ENCODE assay signal across 10 cellular contexts in genomic region chr1:52053862-52054261, GRCh38. TPM values are rescaled to one million over a fixed set of nuclear protein-coding genes. Genes with fewer than 3 reads are reported as not detected.
DNase-seq lines count a peak whose midpoint lies in the region; TF ChIP-seq lines count a peak whose summit lies in the region.
"Had no signal": no experiment of that assay in that cellular context is flagged by ENCODE, and none has a peak within 500 bp of the region (broad histone marks: within the 10 kb centered on the region; RNA-seq: fewer than 3 reads in every experiment).

No MANE protein-coding gene starts in this region.

- DNase-seq in AG10803 (ENCODE audit: low read depth) (no peak), HL-60 (ENCODE audit: low read depth in 1 of 2, low spot score in 1 of 2) (no peak), brain microvascular endothelial cell (no peak), GM10248 (ENCODE audit: extremely low spot score) (no peak), occipital lobe (lab: John Stamatoyannopoulos, UW) (no peak), hepatic stellate cell (ENCODE audit: low spot score) (no peak), activated gamma-delta T cell treated with Interleukin-2 at 50 U/mL for 16 hours (no peak)
- DNase-seq: activated effector memory CD4-positive, alpha-beta T cell treated with anti-CD3 and anti-CD28 coated beads, Interleukin-2, amount 50 U/mL, for 16 hours; NCI-H526 treated with DMSO at 0.1 percent for 48 hours had no signal

- H3K4me3 ChIP-seq in AG10803 (ENCODE audit: low read length) (peak overlapping the region; percentile 94), HL-60 (replicated peaks; ENCODE audit: insufficient read depth, low read length) (peak overlapping the region; percentile 87), brain microvascular endothelial cell (ENCODE audit: low read depth, low read length) (peak overlapping the region; percentile 89), muscle layer of duodenum (ENCODE audit: low read depth in 1 of 2, low read length in 2 of 2) (peak overlapping the region; percentile 81 to 94)

- POLR2A ChIA-PET in GM10248 (lab: Yijun Ruan, JAX) = no interaction called here

- H3K27ac ChIP-seq in HL-60 (replicated peaks) (no peak overlapping the region), brain microvascular endothelial cell (no peak overlapping the region), muscle layer of duodenum (ENCODE audit: low read length) (no peak overlapping the region)

- H3K27me3 ChIP-seq in HL-60 (ENCODE audit: insufficient read depth, poor library complexity, severe bottlenecking) = no peaks in the 10 kb centered on the region
- no peaks in the 10 kb centered on the region for H3K27me3 ChIP-seq in brain microvascular endothelial cell (replicated peaks)
- no peaks in the 10 kb centered on the region for H3K27me3 ChIP-seq in muscle layer of duodenum (ENCODE audit: low read depth, low read length)

- in situ Hi-C loops in brain microvascular endothelial cell (cut with HindIII; ENCODE audit: low pct_ligation_motif_present, low sequenced_read_pairs) = no loop called here

- H3K4me1 ChIP-seq in muscle layer of duodenum (ENCODE audit: control insufficient read depth in 1 of 2, insufficient read depth in 2 of 2, low read length in 2 of 2) = peaks cover 0 to 29% of the 10 kb centered on the region in 2 donors

- CTCF ChIA-PET in GM10248 (lab: Yijun Ruan, JAX) = interaction anchor here (0.9 to 2.0 kb wide), 2 partner anchors 12 to 17 kb away, joined by 3 to 4 read pairs; no protein-coding TSS in a partner anchor

- no peak for TF ChIP-seq CTCF in AG10803 (conservative IDR thresholded peaks at IDR 0.05; ENCODE audit: low read length)
- TF ChIP-seq CTCF in HL-60 (IDR thresholded peaks at IDR 0.05; ENCODE audit: insufficient read depth, low read length) = no peak
- no peak for TF ChIP-seq CTCF in brain microvascular endothelial cell (IDR thresholded peaks at IDR 0.05; ENCODE audit: low read depth, low read length, missing control alignments)
- no peak for TF ChIP-seq CTCF in GM10248 (IDR thresholded peaks at IDR 0.05; ENCODE audit: control extremely low read depth, extremely low read depth, low read depth, missing control alignments)

- H3K9me3 ChIP-seq in muscle layer of duodenum (ENCODE audit: control insufficient read depth in 1 of 2, low read length in 2 of 2) = no peaks in the 10 kb centered on the region

- H3K36me3 ChIP-seq in brain microvascular endothelial cell (replicated peaks) = peaks cover 2% of the 10 kb centered on the region
- H3K36me3 ChIP-seq in muscle layer of duodenum (ENCODE audit: control insufficient read depth in 1 of 2, insufficient read depth in 2 of 2, low read length in 2 of 2) = peaks cover 4 to 18% of the 10 kb centered on the region in 2 donors

RNA-seq across cellular contexts. Expression of gene TXNDC12, which starts 1.1 kb away (rescaled TPM):
- 15.3 TPM for total RNA-seq in occipital lobe

RNA-seq across cellular contexts. Expression of gene BTF3L4, which starts 2.2 kb away (rescaled TPM):
- 178 TPM for total RNA-seq in occipital lobe

RNA-seq across cellular contexts. Expression of gene KTI12, which starts 20.3 kb away (rescaled TPM):
- 10.5 TPM for total RNA-seq in occipital lobe
